Comparison of ENCODE assay signal across 8 cellular contexts in genomic region chr9:131925677-131926076, GRCh38.
"Had no signal": no experiment of that assay in that cellular context is flagged by ENCODE, and none has a peak within 500 bp of the region (broad histone marks: within the 10 kb centered on the region; RNA-seq: fewer than 3 reads in every experiment).

No MANE protein-coding gene starts in this region.

- H2AFZ ChIP-seq: GM23338 had no signal

- H3K4me3 ChIP-seq: GM23338 had no signal

- DNase-seq: H9, HFFc6, KBM-7 had no signal

- H3K4me2 ChIP-seq: GM23338 had no signal

- FAIRE-seq: H1, H54, HepG2 had no signal

- H3K27ac ChIP-seq: HL-60 had no signal
